ENCODE assay signal across 14 cellular contexts in the genomic region with DNA sequence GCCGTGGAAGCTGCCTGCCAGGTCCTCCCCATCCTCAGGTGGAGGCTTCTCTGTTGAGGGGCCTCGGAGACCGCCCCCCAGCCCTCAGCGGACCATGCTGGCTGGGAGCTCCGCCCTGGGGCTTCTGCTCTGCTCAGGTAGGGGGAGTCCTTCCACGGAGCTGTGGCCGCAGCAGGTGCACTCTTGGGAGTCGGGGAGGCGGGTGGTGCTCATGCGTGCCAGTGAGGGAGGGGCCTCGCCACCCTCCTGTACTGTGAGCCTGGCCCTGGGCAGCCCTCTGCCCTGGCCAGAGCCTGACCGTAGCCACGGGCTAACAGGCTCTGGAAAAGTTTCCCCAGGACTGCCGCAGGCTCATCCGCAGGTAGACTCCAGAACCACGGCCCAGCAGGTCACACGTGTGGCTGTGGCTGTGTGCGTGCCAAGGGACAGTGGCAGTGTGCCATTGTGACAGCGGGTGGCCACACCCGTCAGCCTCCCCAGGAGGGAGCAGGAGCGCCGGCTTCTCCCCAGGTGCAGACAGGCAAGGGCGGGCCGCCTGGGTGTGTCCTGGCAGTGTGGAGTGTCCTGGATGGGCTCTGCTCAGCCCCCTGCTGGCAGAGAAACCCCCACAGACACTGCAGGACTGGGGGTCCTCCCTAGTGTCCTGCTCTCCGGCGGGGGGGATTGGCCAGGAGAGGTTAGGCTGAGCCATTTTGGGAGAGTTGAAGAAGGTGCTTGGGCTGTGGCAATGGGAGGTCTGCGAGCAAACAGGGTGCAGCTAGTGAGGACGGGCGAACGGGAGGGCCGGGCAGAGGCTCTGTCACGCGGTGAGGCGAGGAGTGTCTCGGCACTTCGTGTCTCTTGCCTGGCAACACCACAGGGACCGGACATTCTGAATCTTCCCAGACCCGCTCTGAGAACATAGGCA. TPM values are rescaled to one million over a fixed set of nuclear protein-coding genes. Genes with fewer than 3 reads are reported as not detected.
DNase-seq lines count a peak whose midpoint lies in the region; ATAC-seq and TF ChIP-seq lines count a peak whose summit lies in the region.
"Had no signal": no experiment of that assay in that cellular context is flagged by ENCODE, and none has a peak within 500 bp of the region (broad histone marks: within the 10 kb centered on the region; RNA-seq: fewer than 3 reads in every experiment).

No MANE protein-coding gene starts in this region.

- WGBS in prostate gland = 87% methylated on average over 31 of the region's 38 CpGs

- H3K4me3 Mint-ChIP-seq in Calu3 (ENCODE audit: low read depth, unreplicated experiment) (no peak overlapping the region), neural progenitor cell (no peak overlapping the region)
- H3K4me3 Mint-ChIP-seq: effector memory CD8-positive, alpha-beta T cell; naive thymus-derived CD4-positive, alpha-beta T cell had no signal

- no TSS peak for BruUV-seq in Calu3 (replicated peaks; lab: Mats Ljungman, UMichigan)

- ATAC-seq in foreskin keratinocyte = peak; percentile 15
- no peak for ATAC-seq in GM21737 (IDR thresholded peaks at IDR 0.05; ENCODE audit: unreplicated experiment)
- ATAC-seq: effector memory CD8-positive, alpha-beta T cell; naive thymus-derived CD4-positive, alpha-beta T cell had no signal

- H3K4me1 Mint-ChIP-seq in Calu3 (ENCODE audit: low read depth, unreplicated experiment) = no peaks in the 10 kb centered on the region
- H3K4me1 Mint-ChIP-seq in neural progenitor cell = peaks cover 8% of the 10 kb centered on the region

- no peak for DNase-seq in Calu3
- peak; percentile 90 for DNase-seq in NCI-H345 (lab: John Stamatoyannopoulos, UW)
- DNase-seq in foreskin keratinocyte = no peak
- DNase-seq in neural progenitor cell (ENCODE audit: low spot score) = no peak
- DNase-seq in T-helper 9 cell = no peak
- no peak for DNase-seq in NCI-H2171 treated with DMSO at 0.1 percent for 48 hours (lab: John Stamatoyannopoulos, UW)
- no peak for DNase-seq in prostate gland (ENCODE audit: low spot score)
- DNase-seq: activated CD4-positive, alpha-beta T cell treated with anti-CD3 and anti-CD28 coated beads, Interleukin-2, amount 50 U/mL, for 1 hour; activated T-cell treated with anti-CD3 and anti-CD28 coated beads, Interleukin-2, amount 50 U/mL, for 1 hour; caudate nucleus; effector memory CD8-positive, alpha-beta T cell; naive thymus-derived CD4-positive, alpha-beta T cell; NCI-H187 had no signal

- H3K4me1 ChIP-seq in foreskin keratinocyte (no peaks in the 10 kb centered on the region), neural progenitor cell (no peaks in the 10 kb centered on the region), prostate gland (replicated peaks) (no peaks in the 10 kb centered on the region)

- no peak overlapping the region for H3K4me3 ChIP-seq in neural progenitor cell
- no peak overlapping the region for H3K4me3 ChIP-seq in prostate gland

- H3K79me2 ChIP-seq in neural progenitor cell (ENCODE audit: low read depth) = no peaks in the 10 kb centered on the region

- H3K9ac ChIP-seq in neural progenitor cell = no peak overlapping the region

- H3K27me3 Mint-ChIP-seq in Calu3 (ENCODE audit: unreplicated experiment) = no peaks in the 10 kb centered on the region
- H3K27me3 Mint-ChIP-seq in neural progenitor cell (ENCODE audit: insufficient read depth, low read depth) = peaks cover 5% of the 10 kb centered on the region
- H3K27me3 Mint-ChIP-seq: effector memory CD8-positive, alpha-beta T cell; naive thymus-derived CD4-positive, alpha-beta T cell had no signal

- H3K27ac Mint-ChIP-seq in Calu3 (ENCODE audit: unreplicated experiment) (no peak overlapping the region), neural progenitor cell (peak overlapping the region; percentile 37)
- H3K27ac Mint-ChIP-seq: naive thymus-derived CD4-positive, alpha-beta T cell had no signal

- TF ChIP-seq POLR2A in prostate gland (IDR thresholded peaks at IDR 0.05) = no peak

- intact Hi-C loops in Calu3 (cut with micrococcal nuclease; ENCODE audit: unreplicated experiment) = no loop called here
- intact Hi-C loops in prostate gland (cut with DNase I) = no loop called here

- H3K27me3 ChIP-seq in foreskin keratinocyte (no peaks in the 10 kb centered on the region), neural progenitor cell (no peaks in the 10 kb centered on the region), prostate gland (replicated peaks; ENCODE audit: insufficient read depth) (no peaks in the 10 kb centered on the region)

- peaks cover 10% of the 10 kb centered on the region for H4K20me1 ChIP-seq in neural progenitor cell (ENCODE audit: low read depth)

- H3K27ac ChIP-seq in foreskin keratinocyte = no peak overlapping the region
- no peak overlapping the region for H3K27ac ChIP-seq in neural progenitor cell
- no peak overlapping the region for H3K27ac ChIP-seq in prostate gland

- H2AFZ ChIP-seq in neural progenitor cell (replicated peaks) = no peak overlapping the region

- TF ChIP-seq CTCF in Calu3 (IDR thresholded peaks at IDR 0.05; ENCODE audit: unreplicated experiment) = peak; percentile 13
- peak; percentile 14 for TF ChIP-seq CTCF in foreskin keratinocyte (conservative IDR thresholded peaks at IDR 0.05)
- no peak for TF ChIP-seq CTCF in neural progenitor cell (IDR thresholded peaks at IDR 0.05)
- TF ChIP-seq CTCF in prostate gland (IDR thresholded peaks at IDR 0.05) = no peak

- H3K9me3 ChIP-seq in neural progenitor cell (ENCODE audit: low read depth) (no peaks in the 10 kb centered on the region), prostate gland (no peaks in the 10 kb centered on the region)

- CTCF ChIA-PET in Calu3 (lab: Charles Lee) = no interaction called here

- no peaks in the 10 kb centered on the region for H3K9me3 Mint-ChIP-seq in Calu3 (ENCODE audit: low read depth, unreplicated experiment)
- H3K9me3 Mint-ChIP-seq in neural progenitor cell = peaks cover 2% of the 10 kb centered on the region
- H3K9me3 Mint-ChIP-seq: effector memory CD8-positive, alpha-beta T cell; naive thymus-derived CD4-positive, alpha-beta T cell had no signal

- H3K36me3 Mint-ChIP-seq in Calu3 (ENCODE audit: insufficient read depth, unreplicated experiment) (peaks cover 56% of the 10 kb centered on the region), neural progenitor cell (peaks cover 38% of the 10 kb centered on the region)

- H3F3A ChIP-seq in neural progenitor cell (ENCODE audit: low read depth) = no peaks in the 10 kb centered on the region

- no peaks in the 10 kb centered on the region for H3K36me3 ChIP-seq in neural progenitor cell
- no peaks in the 10 kb centered on the region for H3K36me3 ChIP-seq in prostate gland

- H3K4me2 ChIP-seq in neural progenitor cell = no peak overlapping the region

RNA-seq across cellular contexts. Expression of a gene that starts 29.5 kb away (rescaled TPM):
- total RNA-seq in Calu3 (2022) (0.38 and 0.51 TPM in 2 replicates), foreskin keratinocyte (0.14 and 0.44 TPM in 2 replicates), neural progenitor cell (ENCODE audit: low replicate concordance) (0.87 TPM in 1 of 2 replicates, not detected in the other), prostate gland (1 to 10 TPM; 2.3 to 6.9 TPM)
- polyA plus RNA-seq in foreskin keratinocyte = 0.04 and 0.16 TPM in 2 replicates

RNA-seq across cellular contexts. Expression of a gene that starts 51.5 kb away (rescaled TPM):
- total RNA-seq in Calu3 (2022) (53.7 and 56.5 TPM in 2 replicates), foreskin keratinocyte (11.2 and 11.5 TPM in 2 replicates), neural progenitor cell (ENCODE audit: low replicate concordance) (17.2 and 21.5 TPM in 2 replicates), prostate gland (10 to 100 TPM in 1 of 2 donors, 1 to 10 TPM in 1; 6.4 to 12.8 TPM)
- polyA plus RNA-seq in foreskin keratinocyte = 5.2 and 5.8 TPM in 2 replicates

Comparison
In these comparisons a context has a peak if more than half of its experiments do, and no peak if none do; other contexts are left out.
1. CTCF ChIP-seq: peak in Calu3 (single experiment) and foreskin keratinocyte (single experiment); none in neural progenitor cell (single experiment) and prostate gland (0 of 4).